ENCODE assay signal across 20 cellular contexts in genomic region chr5:162391848-162392247, GRCh38.
"Had no signal": no experiment of that assay in that cellular context is flagged by ENCODE, and none has a peak within 500 bp of the region (broad histone marks: within the 10 kb centered on the region; RNA-seq: fewer than 3 reads in every experiment).

No MANE protein-coding gene starts in this region.

- H3K27me3 ChIP-seq: dorsolateral prefrontal cortex, ovary, tibial artery, upper lobe of left lung, uterus had no signal

- DNase-seq: cortex of kidney; dorsolateral prefrontal cortex; effector CD8-positive, alpha-beta T cell; foreskin melanocyte; hippocampal formation; kidney glomerular epithelial cell; mammary epithelial cell; mucosa of descending colon; naive thymus-derived CD8-positive, alpha-beta T cell; nucleus accumbens; ovary; right cardiac atrium; small intestine; stimulated activated CD4-positive, alpha-beta T cell treated with anti-CD3 and anti-CD28 coated beads, Interleukin-4, amount 100 ng/mL, for 1 hour; stimulated activated CD8-positive, alpha-beta memory T cell treated with anti-CD3 and anti-CD28 coated beads, Interleukin-4, amount 100 ng/mL, for 48 hours; stimulated activated naive CD8-positive, alpha-beta T cell treated with anti-CD3 and anti-CD28 coated beads, Interleukin-15, Interleukin-2, amounts not matched to agents 100 U/mL and 50 U/mL, for 24 hours; tibial artery; upper lobe of left lung; uterus had no signal

- H3K27ac ChIP-seq: ovary, tibial artery, upper lobe of left lung, uterus had no signal

- H3K9me3 ChIP-seq: mucosa of descending colon, ovary, upper lobe of left lung, uterus had no signal

- ATAC-seq: mucosa of descending colon; naive thymus-derived CD8-positive, alpha-beta T cell; right cardiac atrium; stimulated activated effector memory CD8-positive, alpha-beta T cell treated with anti-CD3 and anti-CD28 coated beads, Interleukin-12 subunit alpha, Interleukin-12 subunit beta, amount 100 ng/mL, for 72 hours; stimulated activated naive CD8-positive, alpha-beta T cell treated with anti-CD3 and anti-CD28 coated beads, Interleukin-15, Interleukin-2, amounts not matched to agents 100 U/mL and 50 U/mL, for 24 hours had no signal

- H3K36me3 ChIP-seq: ovary, tibial artery, upper lobe of left lung, uterus had no signal

- H3K4me3 ChIP-seq: dorsolateral prefrontal cortex, mucosa of descending colon, ovary, tibial artery, upper lobe of left lung, uterus had no signal

- H3K4me1 ChIP-seq: tibial artery, upper lobe of left lung, uterus had no signal
